23 cellular contexts compared by ENCODE assay signal in the genomic region with DNA sequence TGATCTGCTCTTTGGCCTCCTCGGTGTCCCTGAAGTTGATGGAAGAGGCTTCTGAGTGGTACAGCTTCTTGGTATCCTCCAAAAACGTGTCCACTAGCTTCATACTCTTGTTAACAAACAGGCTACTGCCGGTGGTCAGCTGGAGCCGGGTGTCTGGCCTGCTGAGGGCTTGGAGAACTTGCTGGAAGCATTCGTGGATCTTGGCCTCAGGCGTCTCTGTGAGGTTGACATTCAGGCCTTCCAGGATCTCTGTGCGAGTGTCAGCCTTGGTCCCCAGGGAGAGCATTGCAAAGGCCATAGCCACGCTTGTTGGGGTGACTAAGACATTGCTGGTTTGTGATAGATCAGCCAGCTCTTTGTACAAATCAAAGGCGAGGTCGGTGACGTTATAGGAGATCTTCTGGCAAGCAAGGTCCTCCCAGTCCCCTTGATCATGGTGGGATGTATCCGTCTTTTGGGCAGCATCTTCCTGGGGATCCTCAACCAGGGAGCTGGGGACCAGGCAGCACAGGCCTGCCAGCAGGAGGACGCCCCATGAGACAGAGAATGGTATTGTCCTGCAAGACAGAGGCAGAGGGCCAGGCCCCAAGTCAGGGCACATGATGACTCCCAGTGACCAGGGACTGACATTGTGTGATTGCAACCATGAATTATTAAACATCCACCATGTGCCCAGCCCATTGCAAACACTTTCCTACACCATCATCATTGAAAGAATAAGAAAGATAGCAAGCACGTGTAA. TPM values are rescaled to one million over a fixed set of nuclear protein-coding genes. Genes with fewer than 3 reads are reported as not detected.
"Had no signal": no experiment of that assay in that cellular context is flagged by ENCODE, and none has a peak within 500 bp of the region (broad histone marks: within the 10 kb centered on the region; RNA-seq: fewer than 3 reads in every experiment).

SERPINA2 (minus strand) TSS at position 553 of the 742 bp plus-strand sequence.

- H3K36me3 ChIP-seq: breast epithelium, lower lobe of right lung, prostate gland, transverse colon, uterus, WERI-Rb-1 had no signal

- H3K27me3 ChIP-seq: breast epithelium, transverse colon, uterus had no signal

- H3K4me3 ChIP-seq: breast epithelium, lower lobe of right lung, prostate gland, transverse colon, uterus had no signal

- H3K4me1 Mint-ChIP-seq: activated naive CD8-positive, alpha-beta T cell treated with anti-CD3 and anti-CD28 coated beads, Interleukin-2, amount 10 ng/mL, durations not matched to agents 7 days and 5 days; naive thymus-derived CD4-positive, alpha-beta T cell; stimulated activated effector memory CD8-positive, alpha-beta T cell treated with anti-CD3 and anti-CD28 coated beads, Interleukin-12 subunit alpha, Interleukin-12 subunit beta, amount 100 ng/mL, for 72 hours; stimulated activated naive CD8-positive, alpha-beta T cell treated with anti-CD3 and anti-CD28 coated beads, Interleukin-15, amount 100 ng/mL, for 72 hours; T-cell had no signal

- H3K36me3 Mint-ChIP-seq: activated naive CD8-positive, alpha-beta T cell treated with anti-CD3 and anti-CD28 coated beads, Interleukin-2, amount 10 ng/mL, durations not matched to agents 7 days and 5 days; naive thymus-derived CD4-positive, alpha-beta T cell; stimulated activated effector memory CD8-positive, alpha-beta T cell treated with anti-CD3 and anti-CD28 coated beads, Interleukin-12 subunit alpha, Interleukin-12 subunit beta, amount 100 ng/mL, for 72 hours; T-cell had no signal

- ATAC-seq: stimulated activated effector memory CD8-positive, alpha-beta T cell treated with anti-CD3 and anti-CD28 coated beads, Interleukin-12 subunit alpha, Interleukin-12 subunit beta, amount 100 ng/mL, for 72 hours; stimulated activated naive CD8-positive, alpha-beta T cell treated with anti-CD3 and anti-CD28 coated beads, Interleukin-15, amount 100 ng/mL, for 72 hours; T-cell had no signal

- H3K9me3 Mint-ChIP-seq: activated naive CD4-positive, alpha-beta T cell treated with anti-CD3 and anti-CD28 coated beads for 36 hours; activated naive CD8-positive, alpha-beta T cell treated with anti-CD3 and anti-CD28 coated beads, Interleukin-2, amount 10 ng/mL, durations not matched to agents 7 days and 5 days; activated T-helper 2 cell treated with anti-CD3 and anti-CD28 coated beads, Interferon-gamma antibody, Interleukin-2, Interleukin-4, amounts not matched to agents 10 μg/mL and 5 μg/mL and 100 μg/mL, durations not matched to agents 14 hours and 24 hours and 36 hours; naive thymus-derived CD4-positive, alpha-beta T cell; stimulated activated effector memory CD8-positive, alpha-beta T cell treated with anti-CD3 and anti-CD28 coated beads, Interleukin-12 subunit alpha, Interleukin-12 subunit beta, amount 100 ng/mL, for 72 hours; stimulated activated naive CD8-positive, alpha-beta T cell treated with anti-CD3 and anti-CD28 coated beads, Interleukin-15, amount 100 ng/mL, for 72 hours; T-cell; T-helper 2 cell treated with Interferon-gamma antibody and Interleukin-4, amounts not matched to agents 5 μg/mL and 100 μg/mL, for 36 hours had no signal

- H3K9me3 ChIP-seq: breast epithelium, lower lobe of right lung, prostate gland, transverse colon, uterus had no signal

- H3K4me3 Mint-ChIP-seq: activated naive CD4-positive, alpha-beta T cell treated with anti-CD3 and anti-CD28 coated beads for 36 hours; activated naive CD8-positive, alpha-beta T cell treated with anti-CD3 and anti-CD28 coated beads, Interleukin-2, amount 10 ng/mL, durations not matched to agents 7 days and 5 days; naive thymus-derived CD4-positive, alpha-beta T cell; stimulated activated effector memory CD8-positive, alpha-beta T cell treated with anti-CD3 and anti-CD28 coated beads, Interleukin-12 subunit alpha, Interleukin-12 subunit beta, amount 100 ng/mL, for 72 hours; stimulated activated naive CD8-positive, alpha-beta T cell treated with anti-CD3 and anti-CD28 coated beads, Interleukin-15, amount 100 ng/mL, for 72 hours; T-cell; T-helper 2 cell treated with Interferon-gamma antibody and Interleukin-4, amounts not matched to agents 5 μg/mL and 100 μg/mL, for 36 hours had no signal

- H3K27ac Mint-ChIP-seq: activated naive CD4-positive, alpha-beta T cell treated with anti-CD3 and anti-CD28 coated beads for 36 hours; activated naive CD8-positive, alpha-beta T cell treated with anti-CD3 and anti-CD28 coated beads, Interleukin-2, amount 10 ng/mL, durations not matched to agents 7 days and 5 days; activated T-helper 2 cell treated with anti-CD3 and anti-CD28 coated beads, Interferon-gamma antibody, Interleukin-2, Interleukin-4, amounts not matched to agents 10 μg/mL and 5 μg/mL and 100 μg/mL, durations not matched to agents 14 hours and 24 hours and 36 hours; naive thymus-derived CD4-positive, alpha-beta T cell; stimulated activated effector memory CD8-positive, alpha-beta T cell treated with anti-CD3 and anti-CD28 coated beads, Interleukin-12 subunit alpha, Interleukin-12 subunit beta, amount 100 ng/mL, for 72 hours; stimulated activated naive CD8-positive, alpha-beta T cell treated with anti-CD3 and anti-CD28 coated beads, Interleukin-15, amount 100 ng/mL, for 72 hours; T-cell; T-helper 2 cell treated with Interferon-gamma antibody and Interleukin-4, amounts not matched to agents 5 μg/mL and 100 μg/mL, for 36 hours had no signal

- DNase-seq: activated naive CD4-positive, alpha-beta T cell treated with anti-CD3 and anti-CD28 coated beads for 36 hours; activated naive CD8-positive, alpha-beta T cell treated with anti-CD3 and anti-CD28 coated beads, Interleukin-2, amount 10 ng/mL, durations not matched to agents 7 days and 5 days; activated T-cell treated with anti-CD3 and anti-CD28 coated beads, Interleukin-2, amount 50 U/mL, for 1 hour; amniotic stem cell; cortex of kidney; erythroblast; foreskin fibroblast; kidney; lower lobe of right lung; naive thymus-derived CD4-positive, alpha-beta T cell; stimulated activated naive CD8-positive, alpha-beta T cell treated with anti-CD3 and anti-CD28 coated beads, Interleukin-15, amount 100 ng/mL, for 72 hours; T-cell; transverse colon; uterus; WERI-Rb-1 had no signal

- H3K4me1 ChIP-seq: breast epithelium, lower lobe of right lung, prostate gland, transverse colon, uterus had no signal

- H3K27me3 Mint-ChIP-seq: activated naive CD8-positive, alpha-beta T cell treated with anti-CD3 and anti-CD28 coated beads, Interleukin-2, amount 10 ng/mL, durations not matched to agents 7 days and 5 days had no signal

- H3K27ac ChIP-seq: breast epithelium, lower lobe of right lung, prostate gland, transverse colon, uterus, WERI-Rb-1 had no signal

RNA-seq across cellular contexts. Expression of gene SERPINA2, which starts in this region (rescaled TPM):
- total RNA-seq: activated naive CD4-positive, alpha-beta T cell treated with anti-CD3 and anti-CD28 coated beads for 36 hours; activated naive CD8-positive, alpha-beta T cell treated with anti-CD3 and anti-CD28 coated beads, Interleukin-2, amount 10 ng/mL, durations not matched to agents 7 days and 5 days; activated T-helper 2 cell treated with anti-CD3 and anti-CD28 coated beads, Interferon-gamma antibody, Interleukin-2, Interleukin-4, amounts not matched to agents 10 μg/mL and 5 μg/mL and 100 μg/mL, durations not matched to agents 14 hours and 24 hours and 36 hours; breast epithelium; fibroblast of lung; kidney; lower lobe of right lung; naive thymus-derived CD4-positive, alpha-beta T cell; osteocyte; prostate gland; T-cell; temporal lobe; transverse colon; uterus had no signal
